Comparison of ENCODE assay signal across 22 cellular contexts in genomic region chr17:34527121-34527907, GRCh38. TPM values are rescaled to one million over a fixed set of nuclear protein-coding genes. Genes with fewer than 3 reads are reported as not detected.
"Had no signal": no experiment of that assay in that cellular context is flagged by ENCODE, and none has a peak within 500 bp of the region (broad histone marks: within the 10 kb centered on the region; RNA-seq: fewer than 3 reads in every experiment).

No MANE protein-coding gene starts in this region.

- H3K36me3 ChIP-seq: breast epithelium, SJSA1 had no signal

- H3K4me1 Mint-ChIP-seq: activated B cell treated with CpG ODN at 0.5 μM for 24 hours; activated CD4-positive, alpha-beta T cell treated with anti-CD3 and anti-CD28 coated beads, Interleukin-2, amount 10 ng/mL, durations not matched to agents 24 days and 14 days; activated CD8-positive, alpha-beta memory T cell treated with anti-CD3 and anti-CD28 coated beads, Interleukin-2, amount 10 ng/mL, durations not matched to agents 7 days and 5 days; activated naive CD4-positive, alpha-beta T cell treated with anti-CD3 and anti-CD28 coated beads, Interleukin-2, amount 50 U/mL, for 24 hours had no signal

- H3K4me3 ChIP-seq: breast epithelium, SJSA1 had no signal

- H3K36me3 Mint-ChIP-seq: activated CD8-positive, alpha-beta memory T cell treated with anti-CD3 and anti-CD28 coated beads, Interleukin-2, amount 10 ng/mL, durations not matched to agents 7 days and 5 days; activated naive CD4-positive, alpha-beta T cell treated with anti-CD3 and anti-CD28 coated beads, Interleukin-2, amount 50 U/mL, for 24 hours had no signal

- H3K4me1 ChIP-seq: breast epithelium, SJSA1 had no signal

- ATAC-seq: activated CD8-positive, alpha-beta memory T cell treated with anti-CD3 and anti-CD28 coated beads, Interleukin-2, amount 10 ng/mL, durations not matched to agents 7 days and 5 days; T-helper 17 cell had no signal

- H3K9me3 ChIP-seq: breast epithelium, SJSA1 had no signal

- H3K27ac ChIP-seq: breast epithelium, SJSA1 had no signal

- DNase-seq: activated B cell treated with CpG ODN at 0.5 μM for 24 hours; activated CD4-positive, alpha-beta T cell treated with anti-CD3 and anti-CD28 coated beads for 1 hour; activated CD4-positive, alpha-beta T cell treated with anti-CD3 and anti-CD28 coated beads, Interleukin-2, amount 10 ng/mL, durations not matched to agents 24 days and 14 days; activated CD4-positive, alpha-beta T cell treated with anti-CD3 and anti-CD28 coated beads, Interleukin-2, amount 50 U/mL, for 48 hours; activated CD8-positive, alpha-beta memory T cell treated with anti-CD3 and anti-CD28 coated beads, Interleukin-2, amount 10 ng/mL, durations not matched to agents 7 days and 5 days; activated effector memory CD4-positive, alpha-beta T cell treated with Interleukin-2 at 50 U/mL for 16 hours; activated naive CD4-positive, alpha-beta T cell; activated T-cell treated with anti-CD3 and anti-CD28 coated beads, Interleukin-2, amount 50 U/mL, for 24 hours; aorta; caudate nucleus; NCI-H1048; NCI-H1417; NCI-H1930; NCI-H345; NCI-H510A; SHP77; T-helper 17 cell; T-helper 9 cell had no signal

- H3K9me3 Mint-ChIP-seq: activated B cell treated with CpG ODN at 0.5 μM for 24 hours; activated CD4-positive, alpha-beta T cell treated with anti-CD3 and anti-CD28 coated beads, Interleukin-2, amount 10 ng/mL, durations not matched to agents 24 days and 14 days; activated naive CD4-positive, alpha-beta T cell treated with anti-CD3 and anti-CD28 coated beads, Interleukin-2, amount 50 U/mL, for 24 hours; activated T-cell treated with anti-CD3 and anti-CD28 coated beads, Interleukin-2, amount 50 U/mL, for 24 hours; activated T-helper 1 cell treated with anti-CD3 and anti-CD28 coated beads, Interleukin-12 subunit alpha, Interleukin-12 subunit beta, Interleukin-2, Interleukin-4 antibody, amounts not matched to agents 30 ng/mL and 10 ng/mL and 1 ng/mL, durations not matched to agents 14 hours and 24 hours and 36 hours had no signal

- H3K27ac Mint-ChIP-seq: activated B cell treated with CpG ODN at 0.5 μM for 24 hours; activated CD4-positive, alpha-beta T cell treated with anti-CD3 and anti-CD28 coated beads, Interleukin-2, amount 10 ng/mL, durations not matched to agents 24 days and 14 days; activated CD8-positive, alpha-beta memory T cell treated with anti-CD3 and anti-CD28 coated beads, Interleukin-2, amount 10 ng/mL, durations not matched to agents 7 days and 5 days; activated naive CD4-positive, alpha-beta T cell treated with anti-CD3 and anti-CD28 coated beads, Interleukin-2, amount 50 U/mL, for 24 hours; activated T-cell treated with anti-CD3 and anti-CD28 coated beads, Interleukin-2, amount 50 U/mL, for 24 hours; activated T-helper 1 cell treated with anti-CD3 and anti-CD28 coated beads, Interleukin-12 subunit alpha, Interleukin-12 subunit beta, Interleukin-2, Interleukin-4 antibody, amounts not matched to agents 30 ng/mL and 10 ng/mL and 1 ng/mL, durations not matched to agents 14 hours and 24 hours and 36 hours had no signal

- H3K4me3 Mint-ChIP-seq: activated B cell treated with CpG ODN at 0.5 μM for 24 hours; activated CD4-positive, alpha-beta T cell treated with anti-CD3 and anti-CD28 coated beads, Interleukin-2, amount 10 ng/mL, durations not matched to agents 24 days and 14 days; activated CD8-positive, alpha-beta memory T cell treated with anti-CD3 and anti-CD28 coated beads, Interleukin-2, amount 10 ng/mL, durations not matched to agents 7 days and 5 days; activated naive CD4-positive, alpha-beta T cell treated with anti-CD3 and anti-CD28 coated beads, Interleukin-2, amount 50 U/mL, for 24 hours; activated T-cell treated with anti-CD3 and anti-CD28 coated beads, Interleukin-2, amount 50 U/mL, for 24 hours; activated T-helper 1 cell treated with anti-CD3 and anti-CD28 coated beads, Interleukin-12 subunit alpha, Interleukin-12 subunit beta, Interleukin-2, Interleukin-4 antibody, amounts not matched to agents 30 ng/mL and 10 ng/mL and 1 ng/mL, durations not matched to agents 14 hours and 24 hours and 36 hours; T-helper 17 cell had no signal

RNA-seq across cellular contexts. Expression of gene TMEM132E, which starts 52.1 kb away (rescaled TPM):
- total RNA-seq: activated B cell treated with CpG ODN at 0.5 μM for 24 hours; activated CD4-positive, alpha-beta T cell treated with anti-CD3 and anti-CD28 coated beads, Interleukin-2, amount 10 ng/mL, durations not matched to agents 24 days and 14 days; activated CD8-positive, alpha-beta memory T cell treated with anti-CD3 and anti-CD28 coated beads, Interleukin-2, amount 10 ng/mL, durations not matched to agents 7 days and 5 days; activated T-helper 1 cell treated with anti-CD3 and anti-CD28 coated beads, Interleukin-12 subunit alpha, Interleukin-12 subunit beta, Interleukin-2, Interleukin-4 antibody, amounts not matched to agents 30 ng/mL and 10 ng/mL and 1 ng/mL, durations not matched to agents 14 hours and 24 hours and 36 hours; T-helper 17 cell had no signal
